1 cellular context compared by ENCODE assay signal in the genomic region with DNA sequence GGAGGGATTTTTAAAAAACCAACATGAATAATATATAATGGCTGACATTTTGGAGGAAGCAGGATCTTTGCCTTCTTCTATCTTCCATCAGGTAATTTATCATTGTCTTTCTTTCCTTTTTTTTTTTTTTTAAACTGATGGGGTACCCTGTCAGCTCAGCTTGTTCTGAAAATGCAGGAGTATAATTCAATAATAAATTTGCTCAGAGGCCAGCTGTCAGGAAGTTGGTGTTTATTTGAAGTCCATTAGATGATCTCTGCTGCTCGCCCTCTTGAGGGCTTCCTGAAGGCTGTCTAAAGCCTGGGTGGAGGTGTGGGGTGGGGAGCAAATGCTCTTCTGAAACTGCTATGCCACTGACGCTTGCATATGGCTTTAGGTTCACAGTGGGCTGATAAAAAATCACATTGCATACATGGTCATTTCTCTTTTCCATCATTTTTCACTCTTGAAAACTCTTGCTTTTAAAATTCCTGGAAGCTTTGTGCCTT.
A peak's percentile ranks its signal among the peaks of the same experiment; 100 is the strongest.
TF ChIP-seq lines count a peak whose summit lies in the region.

No MANE protein-coding gene starts in this region.

TF ChIP-seq in SK-N-SH, 30 proteins besides CTCF, POLR2A, EP300 and RAD21 (continued from another document):
- TF ChIP-seq, protein P1, sequence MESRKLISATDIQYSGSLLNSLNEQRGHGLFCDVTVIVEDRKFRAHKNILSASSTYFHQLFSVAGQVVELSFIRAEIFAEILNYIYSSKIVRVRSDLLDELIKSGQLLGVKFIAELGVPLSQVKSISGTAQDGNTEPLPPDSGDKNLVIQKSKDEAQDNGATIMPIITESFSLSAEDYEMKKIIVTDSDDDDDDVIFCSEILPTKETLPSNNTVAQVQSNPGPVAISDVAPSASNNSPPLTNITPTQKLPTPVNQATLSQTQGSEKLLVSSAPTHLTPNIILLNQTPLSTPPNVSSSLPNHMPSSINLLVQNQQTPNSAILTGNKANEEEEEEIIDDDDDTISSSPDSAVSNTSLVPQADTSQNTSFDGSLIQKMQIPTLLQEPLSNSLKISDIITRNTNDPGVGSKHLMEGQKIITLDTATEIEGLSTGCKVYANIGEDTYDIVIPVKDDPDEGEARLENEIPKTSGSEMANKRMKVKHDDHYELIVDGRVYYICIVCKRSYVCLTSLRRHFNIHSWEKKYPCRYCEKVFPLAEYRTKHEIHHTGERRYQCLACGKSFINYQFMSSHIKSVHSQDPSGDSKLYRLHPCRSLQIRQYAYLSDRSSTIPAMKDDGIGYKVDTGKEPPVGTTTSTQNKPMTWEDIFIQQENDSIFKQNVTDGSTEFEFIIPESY (IDR thresholded peaks at IDR 0.05; ENCODE audit: borderline replicate concordance, low read depth) = no peak
- TF ChIP-seq YY1 (IDR thresholded peaks at IDR 0.05; ENCODE audit: low read depth) = no peak
- TF ChIP-seq FOXJ3 (CRISPR knock-in tag; IDR thresholded peaks at IDR 0.05) = peak; percentile 68; the same call in 1 of the 2 replicates
- TF ChIP-seq RXRA (IDR thresholded peaks at IDR 0.05; ENCODE audit: borderline replicate concordance, low read depth) = no peak
- TF ChIP-seq TCF12 (IDR thresholded peaks at IDR 0.05) = peak; percentile 42; the same call in 1 of the 2 replicates
- TF ChIP-seq TEAD4 (IDR thresholded peaks at IDR 0.05; ENCODE audit: borderline replicate concordance, insufficient read depth) = no peak
- TF ChIP-seq GATA2 (CRISPR knock-in tag; IDR thresholded peaks at IDR 0.05) = peak; percentile 28; the same call in 1 of the 2 replicates
- no peak for TF ChIP-seq NRF1 (IDR thresholded peaks at IDR 0.05; ENCODE audit: low read depth, low read length)
